Comparison of ENCODE assay signal across 7 cellular contexts in the genomic region with DNA sequence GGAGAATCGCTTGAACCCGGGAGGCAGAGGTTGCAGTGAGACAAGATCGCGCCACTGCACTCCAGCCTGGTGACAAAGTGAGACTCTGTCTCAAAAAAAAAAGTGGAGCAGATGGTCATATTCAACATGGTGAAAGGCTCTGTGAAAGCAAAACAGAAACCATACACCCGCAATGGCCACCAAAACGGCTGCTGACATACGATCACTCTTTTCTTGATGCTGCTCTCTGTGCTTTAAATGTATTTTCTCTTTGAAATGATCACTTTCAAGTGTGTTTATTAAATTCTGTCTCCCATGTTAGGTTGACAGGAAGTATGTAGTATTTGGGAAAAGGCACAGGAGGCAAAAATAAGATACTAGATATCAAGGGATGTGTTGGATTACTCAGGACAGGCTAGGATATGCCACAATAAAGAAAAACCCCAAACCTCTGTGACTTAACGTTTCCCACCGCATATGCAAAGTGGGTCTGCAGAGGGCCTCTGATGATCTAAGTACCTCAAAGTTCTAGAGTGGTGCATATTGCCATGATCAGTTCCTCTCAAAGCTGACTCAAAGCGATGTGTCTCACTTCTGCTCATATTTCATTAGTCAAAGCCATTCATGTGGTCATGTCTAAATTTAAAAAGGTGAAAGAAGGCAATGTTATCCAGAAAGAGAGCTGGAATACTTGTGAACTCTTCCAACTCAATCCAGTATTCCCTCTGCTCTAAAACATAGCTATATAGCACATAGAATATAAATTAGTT.
DNase-seq lines count a peak whose midpoint lies in the region; ATAC-seq, FAIRE-seq and TF ChIP-seq lines count a peak whose summit lies in the region.

No MANE protein-coding gene starts in this region.

- ATAC-seq in GM19035 (IDR thresholded peaks at IDR 0.05; ENCODE audit: unreplicated experiment) (peak; percentile 98), HG02870 (IDR thresholded peaks at IDR 0.05; ENCODE audit: unreplicated experiment) (peak; percentile 98)

- FAIRE-seq in D721Med (lab: Jason Lieb, UNC), result no peak

- DNase-seq in NOMO-1 treated with DMSO at 0.1 percent for 48 hours (lab: John Stamatoyannopoulos, UW; ENCODE audit: unreplicated experiment), result peak; percentile 83
- DNase-seq in myocyte (ENCODE audit: low read depth), result peak; percentile 91
- DNase-seq in D721Med (ENCODE audit: insufficient read length, low spot score), result no peak
- no peak for DNase-seq in NCI-H526 (lab: John Stamatoyannopoulos, UW)
- DNase-seq in glutamatergic neuron, result no peak

- no peaks in the 10 kb centered on the region for H3K9me3 Mint-ChIP-seq in glutamatergic neuron (ENCODE audit: unreplicated experiment)

- no peaks in the 10 kb centered on the region for H3K27me3 Mint-ChIP-seq in glutamatergic neuron (ENCODE audit: unreplicated experiment)

- no peak overlapping the region for H3K27ac Mint-ChIP-seq in glutamatergic neuron (ENCODE audit: unreplicated experiment)

- H3K4me3 Mint-ChIP-seq in glutamatergic neuron (ENCODE audit: unreplicated experiment), result no peak overlapping the region

- no peak for TF ChIP-seq CTCF in D721Med (IDR thresholded peaks at IDR 0.05; ENCODE audit: insufficient read depth, missing control alignments)
- TF ChIP-seq CTCF in glutamatergic neuron (IDR thresholded peaks at IDR 0.05; ENCODE audit: partially characterized antibody, unreplicated experiment), result no peak

- H3K36me3 Mint-ChIP-seq in glutamatergic neuron (ENCODE audit: unreplicated experiment), result no peaks in the 10 kb centered on the region

- H3K4me1 Mint-ChIP-seq in glutamatergic neuron (ENCODE audit: low read depth, unreplicated experiment), result peaks cover 7% of the 10 kb centered on the region

Comparison
In these comparisons a context has a peak if more than half of its experiments do, and no peak if none do; other contexts are left out.
1. DNase-seq: peak in NOMO-1 treated with DMSO at 0.1 percent for 48 hours (single experiment) and myocyte (single experiment); none in D721Med (single experiment), NCI-H526 (0 of 2) and glutamatergic neuron (single experiment).